Comparison of ENCODE assay signal across 1 cellular context in genomic region chr3:39809181-39809994, GRCh38.
TF ChIP-seq lines count a peak whose summit lies in the region.

MYRIP (plus strand) TSS chr3:39809609; CDS start chr3:39900817, 91,208 bp downstream.

TF ChIP-seq in WTC11, 78 proteins besides CTCF, POLR2A, EP300 and RAD21 (continued from another document):
- no peak for TF ChIP-seq STAT6 (CRISPR knock-in tag; conservative IDR thresholded peaks at IDR 0.05; ENCODE audit: low read depth)
- peak; percentile 13; the same call in 1 of the 2 replicates for TF ChIP-seq PRDM15 (CRISPR knock-in tag; IDR thresholded peaks at IDR 0.05)
- TF ChIP-seq GABPB1 (CRISPR knock-in tag; IDR thresholded peaks at IDR 0.05), result no peak
- TF ChIP-seq, protein P1, sequence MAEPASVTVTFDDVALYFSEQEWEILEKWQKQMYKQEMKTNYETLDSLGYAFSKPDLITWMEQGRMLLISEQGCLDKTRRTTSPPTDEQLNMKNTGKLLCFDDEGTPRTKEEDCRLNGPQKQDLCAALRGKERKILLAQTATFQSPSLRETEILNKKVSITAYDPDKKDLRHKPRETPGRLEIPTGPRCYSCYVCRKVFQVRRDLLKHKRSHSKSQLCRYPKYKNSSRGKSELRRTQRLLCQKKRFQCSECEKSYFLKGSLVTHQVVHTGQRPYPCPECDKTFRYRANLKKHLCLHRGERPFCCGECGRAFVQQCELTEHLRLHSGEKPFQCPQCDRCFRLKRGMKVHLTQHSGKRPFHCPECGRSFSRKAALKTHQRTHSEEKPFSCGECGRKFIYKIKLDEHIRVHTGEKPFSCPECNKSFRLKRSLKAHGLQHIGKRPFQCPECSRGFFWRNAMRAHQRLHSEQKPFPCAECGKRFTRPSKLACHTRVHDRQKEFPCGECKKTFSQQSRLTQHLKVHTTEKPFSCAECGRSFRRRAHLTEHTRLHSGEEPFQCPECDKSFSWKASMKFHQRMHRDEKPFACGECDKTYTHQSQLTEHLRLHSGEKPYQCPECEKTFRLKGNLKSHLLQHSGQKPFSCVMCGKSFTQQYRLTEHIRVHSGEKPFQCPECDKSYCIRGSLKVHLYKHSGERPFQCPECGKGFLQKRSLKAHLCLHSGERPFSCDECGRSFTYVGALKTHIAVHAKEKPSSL (CRISPR knock-in tag; conservative IDR thresholded peaks at IDR 0.05), result no peak
- TF ChIP-seq, protein P2, sequence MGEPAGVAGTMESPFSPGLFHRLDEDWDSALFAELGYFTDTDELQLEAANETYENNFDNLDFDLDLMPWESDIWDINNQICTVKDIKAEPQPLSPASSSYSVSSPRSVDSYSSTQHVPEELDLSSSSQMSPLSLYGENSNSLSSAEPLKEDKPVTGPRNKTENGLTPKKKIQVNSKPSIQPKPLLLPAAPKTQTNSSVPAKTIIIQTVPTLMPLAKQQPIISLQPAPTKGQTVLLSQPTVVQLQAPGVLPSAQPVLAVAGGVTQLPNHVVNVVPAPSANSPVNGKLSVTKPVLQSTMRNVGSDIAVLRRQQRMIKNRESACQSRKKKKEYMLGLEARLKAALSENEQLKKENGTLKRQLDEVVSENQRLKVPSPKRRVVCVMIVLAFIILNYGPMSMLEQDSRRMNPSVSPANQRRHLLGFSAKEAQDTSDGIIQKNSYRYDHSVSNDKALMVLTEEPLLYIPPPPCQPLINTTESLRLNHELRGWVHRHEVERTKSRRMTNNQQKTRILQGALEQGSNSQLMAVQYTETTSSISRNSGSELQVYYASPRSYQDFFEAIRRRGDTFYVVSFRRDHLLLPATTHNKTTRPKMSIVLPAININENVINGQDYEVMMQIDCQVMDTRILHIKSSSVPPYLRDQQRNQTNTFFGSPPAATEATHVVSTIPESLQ (CRISPR knock-in tag; IDR thresholded peaks at IDR 0.05), result no peak
- TF ChIP-seq, protein P3, sequence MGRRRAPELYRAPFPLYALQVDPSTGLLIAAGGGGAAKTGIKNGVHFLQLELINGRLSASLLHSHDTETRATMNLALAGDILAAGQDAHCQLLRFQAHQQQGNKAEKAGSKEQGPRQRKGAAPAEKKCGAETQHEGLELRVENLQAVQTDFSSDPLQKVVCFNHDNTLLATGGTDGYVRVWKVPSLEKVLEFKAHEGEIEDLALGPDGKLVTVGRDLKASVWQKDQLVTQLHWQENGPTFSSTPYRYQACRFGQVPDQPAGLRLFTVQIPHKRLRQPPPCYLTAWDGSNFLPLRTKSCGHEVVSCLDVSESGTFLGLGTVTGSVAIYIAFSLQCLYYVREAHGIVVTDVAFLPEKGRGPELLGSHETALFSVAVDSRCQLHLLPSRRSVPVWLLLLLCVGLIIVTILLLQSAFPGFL (CRISPR knock-in tag; IDR thresholded peaks at IDR 0.05; ENCODE audit: borderline replicate concordance), result no peak
- TF ChIP-seq MYBL2 (CRISPR knock-in tag; IDR thresholded peaks at IDR 0.05), result peak; percentile 74; the same call in 1 of the 2 replicates
- TF ChIP-seq PRRX2 (CRISPR knock-in tag; IDR thresholded peaks at IDR 0.05), result no peak
- peak; percentile 38; the same call in 1 of the 2 replicates for TF ChIP-seq FOXP1 (CRISPR knock-in tag; IDR thresholded peaks at IDR 0.05; ENCODE audit: borderline replicate concordance)
- TF ChIP-seq, protein P4, sequence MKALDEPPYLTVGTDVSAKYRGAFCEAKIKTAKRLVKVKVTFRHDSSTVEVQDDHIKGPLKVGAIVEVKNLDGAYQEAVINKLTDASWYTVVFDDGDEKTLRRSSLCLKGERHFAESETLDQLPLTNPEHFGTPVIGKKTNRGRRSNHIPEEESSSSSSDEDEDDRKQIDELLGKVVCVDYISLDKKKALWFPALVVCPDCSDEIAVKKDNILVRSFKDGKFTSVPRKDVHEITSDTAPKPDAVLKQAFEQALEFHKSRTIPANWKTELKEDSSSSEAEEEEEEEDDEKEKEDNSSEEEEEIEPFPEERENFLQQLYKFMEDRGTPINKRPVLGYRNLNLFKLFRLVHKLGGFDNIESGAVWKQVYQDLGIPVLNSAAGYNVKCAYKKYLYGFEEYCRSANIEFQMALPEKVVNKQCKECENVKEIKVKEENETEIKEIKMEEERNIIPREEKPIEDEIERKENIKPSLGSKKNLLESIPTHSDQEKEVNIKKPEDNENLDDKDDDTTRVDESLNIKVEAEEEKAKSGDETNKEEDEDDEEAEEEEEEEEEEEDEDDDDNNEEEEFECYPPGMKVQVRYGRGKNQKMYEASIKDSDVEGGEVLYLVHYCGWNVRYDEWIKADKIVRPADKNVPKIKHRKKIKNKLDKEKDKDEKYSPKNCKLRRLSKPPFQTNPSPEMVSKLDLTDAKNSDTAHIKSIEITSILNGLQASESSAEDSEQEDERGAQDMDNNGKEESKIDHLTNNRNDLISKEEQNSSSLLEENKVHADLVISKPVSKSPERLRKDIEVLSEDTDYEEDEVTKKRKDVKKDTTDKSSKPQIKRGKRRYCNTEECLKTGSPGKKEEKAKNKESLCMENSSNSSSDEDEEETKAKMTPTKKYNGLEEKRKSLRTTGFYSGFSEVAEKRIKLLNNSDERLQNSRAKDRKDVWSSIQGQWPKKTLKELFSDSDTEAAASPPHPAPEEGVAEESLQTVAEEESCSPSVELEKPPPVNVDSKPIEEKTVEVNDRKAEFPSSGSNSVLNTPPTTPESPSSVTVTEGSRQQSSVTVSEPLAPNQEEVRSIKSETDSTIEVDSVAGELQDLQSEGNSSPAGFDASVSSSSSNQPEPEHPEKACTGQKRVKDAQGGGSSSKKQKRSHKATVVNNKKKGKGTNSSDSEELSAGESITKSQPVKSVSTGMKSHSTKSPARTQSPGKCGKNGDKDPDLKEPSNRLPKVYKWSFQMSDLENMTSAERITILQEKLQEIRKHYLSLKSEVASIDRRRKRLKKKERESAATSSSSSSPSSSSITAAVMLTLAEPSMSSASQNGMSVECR (CRISPR knock-in tag; IDR thresholded peaks at IDR 0.05; ENCODE audit: borderline replicate concordance), result 0 out of 2 replicates have a peak, but pooled peaks have one; percentile 68
- no peak for TF ChIP-seq TEAD1 (CRISPR knock-in tag; IDR thresholded peaks at IDR 0.05)
- no peak; the same call in 1 of the 2 replicates for TF ChIP-seq JUN (CRISPR knock-in tag; IDR thresholded peaks at IDR 0.05)
- TF ChIP-seq, protein P5, sequence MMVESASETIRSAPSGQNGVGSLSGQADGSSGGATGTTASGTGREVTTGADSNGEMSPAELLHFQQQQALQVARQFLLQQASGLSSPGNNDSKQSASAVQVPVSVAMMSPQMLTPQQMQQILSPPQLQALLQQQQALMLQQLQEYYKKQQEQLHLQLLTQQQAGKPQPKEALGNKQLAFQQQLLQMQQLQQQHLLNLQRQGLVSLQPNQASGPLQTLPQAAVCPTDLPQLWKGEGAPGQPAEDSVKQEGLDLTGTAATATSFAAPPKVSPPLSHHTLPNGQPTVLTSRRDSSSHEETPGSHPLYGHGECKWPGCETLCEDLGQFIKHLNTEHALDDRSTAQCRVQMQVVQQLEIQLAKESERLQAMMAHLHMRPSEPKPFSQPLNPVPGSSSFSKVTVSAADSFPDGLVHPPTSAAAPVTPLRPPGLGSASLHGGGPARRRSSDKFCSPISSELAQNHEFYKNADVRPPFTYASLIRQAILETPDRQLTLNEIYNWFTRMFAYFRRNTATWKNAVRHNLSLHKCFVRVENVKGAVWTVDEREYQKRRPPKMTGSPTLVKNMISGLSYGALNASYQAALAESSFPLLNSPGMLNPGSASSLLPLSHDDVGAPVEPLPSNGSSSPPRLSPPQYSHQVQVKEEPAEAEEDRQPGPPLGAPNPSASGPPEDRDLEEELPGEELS (CRISPR knock-in tag; IDR thresholded peaks at IDR 0.05), result peak; percentile 76; the same call in 1 of the 2 replicates
- no peak for TF ChIP-seq CREM (CRISPR knock-in tag; IDR thresholded peaks at IDR 0.05)
- TF ChIP-seq, protein P6, sequence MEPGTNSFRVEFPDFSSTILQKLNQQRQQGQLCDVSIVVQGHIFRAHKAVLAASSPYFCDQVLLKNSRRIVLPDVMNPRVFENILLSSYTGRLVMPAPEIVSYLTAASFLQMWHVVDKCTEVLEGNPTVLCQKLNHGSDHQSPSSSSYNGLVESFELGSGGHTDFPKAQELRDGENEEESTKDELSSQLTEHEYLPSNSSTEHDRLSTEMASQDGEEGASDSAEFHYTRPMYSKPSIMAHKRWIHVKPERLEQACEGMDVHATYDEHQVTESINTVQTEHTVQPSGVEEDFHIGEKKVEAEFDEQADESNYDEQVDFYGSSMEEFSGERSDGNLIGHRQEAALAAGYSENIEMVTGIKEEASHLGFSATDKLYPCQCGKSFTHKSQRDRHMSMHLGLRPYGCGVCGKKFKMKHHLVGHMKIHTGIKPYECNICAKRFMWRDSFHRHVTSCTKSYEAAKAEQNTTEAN (CRISPR knock-in tag; IDR thresholded peaks at IDR 0.05), result no peak
- TF ChIP-seq, protein P7, sequence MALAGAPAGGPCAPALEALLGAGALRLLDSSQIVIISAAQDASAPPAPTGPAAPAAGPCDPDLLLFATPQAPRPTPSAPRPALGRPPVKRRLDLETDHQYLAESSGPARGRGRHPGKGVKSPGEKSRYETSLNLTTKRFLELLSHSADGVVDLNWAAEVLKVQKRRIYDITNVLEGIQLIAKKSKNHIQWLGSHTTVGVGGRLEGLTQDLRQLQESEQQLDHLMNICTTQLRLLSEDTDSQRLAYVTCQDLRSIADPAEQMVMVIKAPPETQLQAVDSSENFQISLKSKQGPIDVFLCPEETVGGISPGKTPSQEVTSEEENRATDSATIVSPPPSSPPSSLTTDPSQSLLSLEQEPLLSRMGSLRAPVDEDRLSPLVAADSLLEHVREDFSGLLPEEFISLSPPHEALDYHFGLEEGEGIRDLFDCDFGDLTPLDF (CRISPR knock-in tag; IDR thresholded peaks at IDR 0.05), result 0 out of 2 replicates have a peak, but pooled peaks have one; percentile 57
- TF ChIP-seq CREB1 (CRISPR knock-in tag; IDR thresholded peaks at IDR 0.05), result no peak
- TF ChIP-seq TP53 (CRISPR knock-in tag; IDR thresholded peaks at IDR 0.05), result 0 out of 2 replicates have a peak, but pooled peaks have one; percentile 53
- no peak for TF ChIP-seq TCF7 (CRISPR knock-in tag; IDR thresholded peaks at IDR 0.05; ENCODE audit: low read depth)
- TF ChIP-seq OVOL2 (CRISPR knock-in tag; IDR thresholded peaks at IDR 0.05; ENCODE audit: borderline replicate concordance), result no peak
- 0 out of 2 replicates have a peak, but pooled peaks have one; percentile 21 for TF ChIP-seq RELA (CRISPR knock-in tag; IDR thresholded peaks at IDR 0.05; ENCODE audit: borderline replicate concordance)
- no peak for TF ChIP-seq FOXJ3 (CRISPR knock-in tag; IDR thresholded peaks at IDR 0.05; ENCODE audit: borderline replicate concordance)
- peak; percentile 65 for TF ChIP-seq NFYB (CRISPR knock-in tag; conservative IDR thresholded peaks at IDR 0.05; ENCODE audit: low read depth)
- 0 out of 2 replicates have a peak, but pooled peaks have one; percentile 55 for TF ChIP-seq NR3C1 (CRISPR knock-in tag; conservative IDR thresholded peaks at IDR 0.05; ENCODE audit: low read depth)
